In the genomic region with DNA sequence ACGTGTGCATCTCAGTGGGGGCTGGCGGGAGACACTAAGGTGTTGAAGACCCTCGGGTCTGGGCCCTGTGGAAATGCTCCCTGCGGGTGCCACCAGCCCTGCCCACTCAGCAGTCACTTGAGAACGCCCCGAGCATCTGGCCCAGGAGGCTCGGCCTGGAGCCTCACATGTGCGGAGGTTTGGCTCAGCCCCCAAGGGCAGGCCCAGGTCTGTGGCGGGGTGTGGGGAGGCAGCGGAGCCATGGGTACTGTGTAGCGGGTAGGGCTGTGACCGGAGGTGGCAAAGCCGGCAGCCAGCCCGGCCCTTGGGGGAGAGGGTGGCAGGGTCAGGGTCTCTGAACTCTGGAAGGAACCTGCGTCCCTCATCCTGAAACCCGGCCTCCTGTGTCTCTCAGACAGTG, we compare ENCODE assay signal across 26 cellular contexts. TPM values are rescaled to one million over a fixed set of nuclear protein-coding genes. Genes with fewer than 3 reads are reported as not detected.
A peak's percentile ranks its signal among the peaks of the same experiment; 100 is the strongest.
DNase-seq lines count a peak whose midpoint lies in the region; ATAC-seq, FAIRE-seq and TF ChIP-seq lines count a peak whose summit lies in the region.
"Had no signal": no experiment of that assay in that cellular context is flagged by ENCODE, and none has a peak within 500 bp of the region (broad histone marks: within the 10 kb centered on the region; RNA-seq: fewer than 3 reads in every experiment).

No MANE protein-coding gene starts in this region.

- H2BK20ac ChIP-seq in H1 (ENCODE audit: low read length): no peak overlapping the region

- H3K9me3 ChIP-seq in HepG2 (ENCODE audit: low read length) (no peaks in the 10 kb centered on the region), right lobe of liver (no peaks in the 10 kb centered on the region), H1 (ENCODE audit: insufficient read depth in 2 of 2, low read depth in 1 of 2, low read length in 1 of 2) (no peaks in the 10 kb centered on the region)
- H3K9me3 ChIP-seq in CD8-positive, alpha-beta T cell (ENCODE audit: low read length): no peaks in the 10 kb centered on the region
- H3K9me3 ChIP-seq: A549, BE2C, HAP-1 had no signal

- no peak overlapping the region for H3K4ac ChIP-seq in H1 (replicated peaks; ENCODE audit: insufficient read length, low read depth, low read length)

- H3K79me1 ChIP-seq in H1 (ENCODE audit: low read depth, low read length): peaks cover 6% of the 10 kb centered on the region

- H3K4me1 ChIP-seq in HepG2 (ENCODE audit: insufficient read depth, low read length) (peaks cover 67% of the 10 kb centered on the region), right lobe of liver (peaks cover 0 to 11% (median 2%) of the 10 kb centered on the region in 4 donors), H1 (replicated peaks in 1 of 4; ENCODE audit: control insufficient read depth in 3 of 4, insufficient read depth in 4 of 4, low read length in 3 of 4) (peaks cover 0 to 3% (median 0%) of the 10 kb centered on the region in 4 experiments; a peak in 1 of 7 replicates)
- H3K4me1 ChIP-seq in CD8-positive, alpha-beta T cell (ENCODE audit: insufficient read depth, low read length): peaks cover 13% of the 10 kb centered on the region
- H3K4me1 ChIP-seq: A549, HAP-1 had no signal

- POLR2A ChIA-PET in HepG2 (lab: Yijun Ruan, JAX): no interaction called here
- POLR2A ChIA-PET in H1 (lab: Charles Lee; ENCODE audit: partially characterized antibody): no interaction called here
- POLR2A ChIA-PET in MCF 10A (lab: Yijun Ruan, JAX): no interaction called here
- POLR2A ChIA-PET in CD8-positive, alpha-beta T cell (lab: Charles Lee): no interaction called here

- FAIRE-seq in HepG2 (lab: Jason Lieb, UNC) (no peak), H1 (lab: Jason Lieb, UNC) (no peak)
- FAIRE-seq: A549, D721Med, GM12878, GM19239, H54 had no signal

- CTCF ChIA-PET in HepG2 (lab: Yijun Ruan, JAX; ENCODE audit: low intra/inter-chr PET ratio, low total read pairs) (no interaction called here), H1 (lab: Charles Lee; ENCODE audit: partially characterized antibody) (interaction anchor here (0.8 to 3.7 kb wide), 7 partner anchors 12 to 64 kb away, joined by 3 to 13 read pairs (median 5); partner anchors contain the start of gene MCF2L), MCF 10A (lab: Yijun Ruan, JAX) (no interaction called here)
- CTCF ChIA-PET in CD8-positive, alpha-beta T cell (lab: Charles Lee): no interaction called here

- TF ChIP-seq POLR2A in HepG2 (IDR thresholded peaks at IDR 0.05; ENCODE audit: insufficient read depth in 1 of 2, low read depth in 2 of 2, low read length in 2 of 2) (no peak), right lobe of liver (IDR thresholded peaks at IDR 0.05) (no peak), H1 (IDR thresholded peaks at IDR 0.05; ENCODE audit: control extremely low read depth in 1 of 2, low read depth in 2 of 2, low read length in 2 of 2) (no peak)

- H2AK5ac ChIP-seq in H1 (ENCODE audit: low read depth, low read length): no peak overlapping the region

- BruUV-seq in HepG2 (replicated peaks; lab: Mats Ljungman, UMichigan) (no TSS peak), MCF 10A (replicated peaks; lab: Mats Ljungman, UMichigan) (no TSS peak)

- no peak overlapping the region for H4K5ac ChIP-seq in H1 (ENCODE audit: insufficient read length, low read depth, low read length)

- no peaks in the 10 kb centered on the region for H3K23me2 ChIP-seq in H1 (ENCODE audit: low read depth, low read length)

- H3K4me1 Mint-ChIP-seq in neural crest cell: peaks cover 35% of the 10 kb centered on the region
- H3K4me1 Mint-ChIP-seq in MCF 10A (ENCODE audit: insufficient read depth, unreplicated experiment): no peaks in the 10 kb centered on the region
- peaks cover 18% of the 10 kb centered on the region for H3K4me1 Mint-ChIP-seq in CD8-positive, alpha-beta T cell (ENCODE audit: low read depth)

- peak overlapping the region; percentile 39 for H4K8ac ChIP-seq in H1 (ENCODE audit: extremely low read depth, insufficient read depth, low read length)

- no peak for ATAC-seq in HepG2
- no peak for ATAC-seq in right lobe of liver
- ATAC-seq in CD8-positive, alpha-beta T cell: no peak
- ATAC-seq: A549, GM12878, GM23338 had no signal

- H2BK120ac ChIP-seq in H1 (replicated peaks; ENCODE audit: low read depth, low read length): no peak overlapping the region

- H3K23ac ChIP-seq in H1 (ENCODE audit: insufficient read length): no peak overlapping the region

- H3K27ac Mint-ChIP-seq in neural crest cell (ENCODE audit: unreplicated experiment): peak overlapping the region; percentile 62
- H3K27ac Mint-ChIP-seq in MCF 10A (ENCODE audit: low read depth, unreplicated experiment): no peak overlapping the region
- H3K27ac Mint-ChIP-seq in CD8-positive, alpha-beta T cell: no peak overlapping the region
- H3K27ac Mint-ChIP-seq: HFFc6 had no signal

- DNase-seq in HepG2 (ENCODE audit: low spot score) (no peak), right lobe of liver (no peak), H1 (ENCODE audit: low read depth in 1 of 2, low spot score in 2 of 2) (no peak), neural crest cell (ENCODE audit: low read depth, low spot score) (no peak), cerebellum (ENCODE audit: low spot score) (no peak), MCF 10A (ENCODE audit: unreplicated experiment) (no peak)
- DNase-seq in CD8-positive, alpha-beta T cell: no peak
- DNase-seq: 8988T; ACHN; AML-193; BE2C; CD4-positive, CD25-positive, alpha-beta regulatory T cell; CD8-positive, alpha-beta memory T cell; DMS 273 treated with DMSO at 0.1 percent for 48 hours; DMS79; EL; GDM1; HFFc6 had no signal

- no peaks in the 10 kb centered on the region for H3K27me3 ChIP-seq in HepG2 (ENCODE audit: control insufficient read depth in 1 of 2, insufficient read depth in 2 of 2, low read length in 2 of 2)
- no peaks in the 10 kb centered on the region for H3K27me3 ChIP-seq in right lobe of liver
- no peaks in the 10 kb centered on the region for H3K27me3 ChIP-seq in H1 (replicated peaks in 1 of 4; ENCODE audit: control insufficient read depth in 3 of 4, extremely low read depth in 1 of 4, insufficient read depth in 3 of 4, low read length in 3 of 4)
- no peaks in the 10 kb centered on the region for H3K27me3 ChIP-seq in CD8-positive, alpha-beta T cell (ENCODE audit: insufficient read depth, low read length)
- H3K27me3 ChIP-seq: BE2C had no signal

- H3K9ac ChIP-seq in HepG2 (ENCODE audit: insufficient read depth, low read depth, low read length): no peak overlapping the region
- H3K9ac ChIP-seq in H1 (replicated peaks in 1 of 4; ENCODE audit: extremely low read depth in 1 of 4, low read depth in 3 of 4, low read length in 3 of 4): no peak overlapping the region

- in situ Hi-C loops in HepG2 (cut with HindIII; ENCODE audit: extremely low pct_ligation_motif_present, low pct_unique_long_range_greater_than_20kb): no loop called here

- peaks cover 27% of the 10 kb centered on the region for H3K36me3 Mint-ChIP-seq in neural crest cell (ENCODE audit: low read depth)
- H3K36me3 Mint-ChIP-seq in MCF 10A (ENCODE audit: insufficient read depth, unreplicated experiment): no peaks in the 10 kb centered on the region
- peaks cover 1% of the 10 kb centered on the region for H3K36me3 Mint-ChIP-seq in CD8-positive, alpha-beta T cell
- H3K36me3 Mint-ChIP-seq: CD4-positive, CD25-positive, alpha-beta regulatory T cell had no signal

- TF ChIP-seq RAD21 in HepG2 (CRISPR knock-in tag; IDR thresholded peaks at IDR 0.05) (no peak), H1 (IDR thresholded peaks at IDR 0.05 in 1 of 2, conservative IDR thresholded peaks at IDR 0.05 in 1 of 2; ENCODE audit: low read depth in 2 of 2, low read length in 2 of 2) (no peak)

- H2AFZ ChIP-seq in HepG2 (ENCODE audit: low read length) (no peak overlapping the region), H1 (ENCODE audit: low read length) (no peak overlapping the region)
- H2AFZ ChIP-seq: GM23338 had no signal

- TF ChIP-seq EP300 in HepG2 (IDR thresholded peaks at IDR 0.05; ENCODE audit: low read depth in 2 of 2, low read length in 2 of 2) (no peak), HepG2 (CRISPR knock-in tag; IDR thresholded peaks at IDR 0.05; ENCODE audit: borderline replicate concordance) (no peak), H1 (IDR thresholded peaks at IDR 0.05; ENCODE audit: borderline replicate concordance in 1 of 2, low read depth in 2 of 2, low read length in 2 of 2) (no peak)

- no peak overlapping the region for H3K14ac ChIP-seq in H1 (ENCODE audit: insufficient read length)

- H3K4me2 ChIP-seq in HepG2 (ENCODE audit: low read depth, low read length) (no peak overlapping the region), H1 (ENCODE audit: insufficient read depth in 1 of 2, low read depth in 2 of 2, low read length in 2 of 2) (no peak overlapping the region)
- H3K4me2 ChIP-seq: A549, GM23338 had no signal

- H3K4me3 Mint-ChIP-seq in neural crest cell (no peak overlapping the region), MCF 10A (ENCODE audit: unreplicated experiment) (no peak overlapping the region)
- no peak overlapping the region for H3K4me3 Mint-ChIP-seq in CD8-positive, alpha-beta T cell
- H3K4me3 Mint-ChIP-seq: CD4-positive, CD25-positive, alpha-beta regulatory T cell; CD8-positive, alpha-beta memory T cell; GM23338; HFFc6 had no signal

- TF ChIP-seq CTCF in HepG2 (CRISPR knock-in tag; IDR thresholded peaks at IDR 0.05) (no peak), right lobe of liver (IDR thresholded peaks at IDR 0.05) (no peak), H1 (IDR thresholded peaks at IDR 0.05; ENCODE audit: control extremely low read depth in 1 of 3, insufficient read depth in 1 of 3, low read depth in 1 of 3, low read length in 3 of 3) (no peak), neural crest cell (conservative IDR thresholded peaks at IDR 0.05) (no peak), MCF 10A (IDR thresholded peaks at IDR 0.05; ENCODE audit: unreplicated experiment) (no peak)
- no peak for TF ChIP-seq CTCF in CD8-positive, alpha-beta T cell (IDR thresholded peaks at IDR 0.05)

- peaks cover 15% of the 10 kb centered on the region for H3K79me2 ChIP-seq in HepG2 (ENCODE audit: insufficient read depth, low read length)
- H3K79me2 ChIP-seq in H1 (ENCODE audit: control insufficient read depth in 1 of 2, insufficient read depth in 2 of 2, low read length in 2 of 2): no peaks in the 10 kb centered on the region

- H3K27me3 Mint-ChIP-seq in neural crest cell (ENCODE audit: low read depth): no peaks in the 10 kb centered on the region
- no peaks in the 10 kb centered on the region for H3K27me3 Mint-ChIP-seq in MCF 10A (ENCODE audit: insufficient read depth, unreplicated experiment)
- peaks cover 2% of the 10 kb centered on the region for H3K27me3 Mint-ChIP-seq in CD8-positive, alpha-beta T cell (ENCODE audit: low read depth)
- H3K27me3 Mint-ChIP-seq: CD4-positive, CD25-positive, alpha-beta regulatory T cell had no signal

- 91% methylated on average over 5 of the region's 16 CpGs for WGBS in HepG2 (ENCODE audit: low lambda C conversion rate)
- WGBS in right lobe of liver (ENCODE audit: insufficient coverage, low coverage, low lambda C conversion rate, missing lambda C conversion rate): no CpG with 5 or more reads among the region's 16 CpGs
- whole genome bisulfite sequencing in H1 (ENCODE audit: extremely low coverage in 1 of 2, insufficient coverage in 1 of 2, insufficient read length in 1 of 2, insufficient replicate concordance in 2 of 2, low coverage in 1 of 2, low lambda C conversion rate in 2 of 2, missing lambda C conversion rate in 1 of 2), 2 experiments: 91% methylated on average over 16 of the region's 16 CpGs; no CpG with 5 or more reads in 1 of the 2 experiments

- no peak overlapping the region for H4K91ac ChIP-seq in H1 (replicated peaks; ENCODE audit: insufficient read length, low read length)

- H3K36me3 ChIP-seq in HepG2 (replicated peaks in 1 of 2; ENCODE audit: control insufficient read depth in 1 of 2, insufficient read depth in 2 of 2, low read length in 2 of 2): peaks cover 0 to 6% of the 10 kb centered on the region in 2 experiments; a peak in 2 of 5 replicates
- no peaks in the 10 kb centered on the region for H3K36me3 ChIP-seq in right lobe of liver
- H3K36me3 ChIP-seq in H1 (ENCODE audit: control insufficient read depth in 2 of 4, insufficient read depth in 4 of 4, low read length in 3 of 4): no peaks in the 10 kb centered on the region
- H3K36me3 ChIP-seq in CD8-positive, alpha-beta T cell (ENCODE audit: insufficient read depth, low read length): no peaks in the 10 kb centered on the region
- H3K36me3 ChIP-seq: BE2C, HAP-1 had no signal

- intact Hi-C loops in HepG2 (cut with micrococcal nuclease; ENCODE audit: unreplicated experiment): no loop called here
- intact Hi-C loops in right lobe of liver (cut with DNase I): no loop called here
- intact Hi-C loops in MCF 10A (cut with micrococcal nuclease): no loop called here
- intact Hi-C loops in CD8-positive, alpha-beta T cell (cut with DNase I, micrococcal nuclease): no loop called here

- H2BK12ac ChIP-seq in H1 (ENCODE audit: low read depth, low read length): no peak overlapping the region

- H3K56ac ChIP-seq in H1 (replicated peaks; ENCODE audit: insufficient read length, low read depth, low read length): no peak overlapping the region

- H2BK15ac ChIP-seq in H1 (ENCODE audit: low read length): no peak overlapping the region

- H2BK5ac ChIP-seq in H1 (ENCODE audit: low read depth, low read length): no peak overlapping the region; the same call in 1 of the 2 replicates

- H3K27ac ChIP-seq in HepG2 (ENCODE audit: extremely low read length, insufficient read depth, low read length): peak overlapping the region; percentile 44
- H3K27ac ChIP-seq in right lobe of liver: no peak overlapping the region
- H3K27ac ChIP-seq in H1 (ENCODE audit: low read depth, low read length): no peak overlapping the region
- H3K27ac ChIP-seq in CD8-positive, alpha-beta T cell (ENCODE audit: low read depth, low read length): no peak overlapping the region
- H3K27ac ChIP-seq: A549, C4-2B had no signal

- no peaks in the 10 kb centered on the region for H4K20me1 ChIP-seq in HepG2 (ENCODE audit: insufficient read depth, low read length)
- H4K20me1 ChIP-seq in H1 (replicated peaks in 1 of 2; ENCODE audit: control insufficient read depth in 1 of 2, insufficient read depth in 2 of 2, low read length in 2 of 2): peaks cover 2% of the 10 kb centered on the region in 2 experiments

- H3K9me3 Mint-ChIP-seq in neural crest cell (peaks cover 6% of the 10 kb centered on the region), MCF 10A (ENCODE audit: unreplicated experiment) (peaks cover 8% of the 10 kb centered on the region)
- no peaks in the 10 kb centered on the region for H3K9me3 Mint-ChIP-seq in CD8-positive, alpha-beta T cell

- H3K18ac ChIP-seq in H1 (ENCODE audit: extremely low read depth, low read length): no peak overlapping the region

- H3K4me3 ChIP-seq in HepG2 (replicated peaks in 1 of 3; ENCODE audit: insufficient read depth in 1 of 3, low read depth in 2 of 3, low read length in 3 of 3) (no peak overlapping the region), right lobe of liver (no peak overlapping the region), H1 (ENCODE audit: extremely low read depth in 1 of 4, insufficient read depth in 2 of 4, low read depth in 3 of 4, low read length in 4 of 4) (no peak overlapping the region)
- H3K4me3 ChIP-seq in CD8-positive, alpha-beta T cell (ENCODE audit: low read depth, low read length): no peak overlapping the region
- H3K4me3 ChIP-seq: A549, GM12878, GM23338, HAP-1 had no signal

RNA-seq across cellular contexts. Expression of gene MCF2L, which starts 37.6 kb away (rescaled TPM):
- total RNA-seq in HepG2 (2016; rRNA removed; fragmentation: Illumina TruSeq; extraction: Trizol) (13.7 and 19.4 TPM in 2 replicates), right lobe of liver (10 to 100 TPM in 5 of 6 experiments, 1 to 10 TPM in 1; 9.6 to 18.4 (median 11.7) TPM), neural crest cell (59.9 and 62.5 TPM in 2 replicates), cerebellum (109 TPM), MCF 10A (2022) (not detected in 2 replicates)
- 2.3 and 3.4 TPM in 2 replicates for total RNA-seq in HepG2 (2016; cell fraction: cytosol; rRNA removed; fragmentation: Illumina TruSeq; extraction: Trizol; ENCODE audit: low read depth)
- 10.9 and 20.3 TPM in 2 replicates for total RNA-seq in HepG2 (2016; cell fraction: insoluble cytoplasmic fraction; rRNA removed; fragmentation: Illumina TruSeq; extraction: Trizol)
- total RNA-seq in HepG2 (2016; cell fraction: membrane; rRNA removed; fragmentation: Illumina TruSeq; extraction: Trizol): 5.5 and 5.6 TPM in 2 replicates
- 24.6 and 25.3 TPM in 2 replicates for total RNA-seq in HepG2 (2016; cell fraction: nucleus; rRNA removed; fragmentation: Illumina TruSeq; extraction: Trizol)
- polyA plus RNA-seq in HepG2 (2011; rRNA removed) (28.4 and 33.6 TPM in 2 replicates), H1 (2011; rRNA removed) (10.1 and 15.9 TPM in 2 replicates)
- 13.6 and 15.2 TPM in 2 replicates for polyA plus RNA-seq in HepG2 (2011; cell fraction: cytosol; rRNA removed)
- polyA plus RNA-seq in HepG2 (2011; cell fraction: nucleus; rRNA removed): 196 and 262 TPM in 2 replicates
- polyA plus RNA-seq in HepG2 (2012): 26.3 and 28.9 TPM in 2 replicates
- 1.1 and 1.3 TPM in 2 replicates for polyA plus RNA-seq in HepG2 (2016; cell fraction: cytosol; fragmentation: Illumina TruSeq; extraction: Trizol; ENCODE audit: low read depth)
- polyA plus RNA-seq in HepG2 (2016; cell fraction: insoluble cytoplasmic fraction; fragmentation: Illumina TruSeq; extraction: Trizol; ENCODE audit: low read depth): 10.3 and 10.5 TPM in 2 replicates
- polyA plus RNA-seq in HepG2 (2016; cell fraction: membrane; fragmentation: Illumina TruSeq; extraction: Trizol; ENCODE audit: low read depth): 1.6 and 2.4 TPM in 2 replicates
- polyA plus RNA-seq in HepG2 (2016; cell fraction: nucleus; fragmentation: Illumina TruSeq; extraction: Trizol; ENCODE audit: insufficient read depth, low read depth): 57.7 and 66.1 TPM in 2 replicates
- polyA minus RNA-seq in HepG2 (2011; rRNA and poly(A)+ RNA removed; ENCODE audit: low replicate concordance): 39.0 and 75.0 TPM in 2 replicates
- 16.7 and 21.1 TPM in 2 replicates for polyA minus RNA-seq in HepG2 (2011; cell fraction: cytosol; rRNA and poly(A)+ RNA removed)
- 89.5 and 90.6 TPM in 2 replicates for polyA minus RNA-seq in HepG2 (2011; cell fraction: nucleus; rRNA and poly(A)+ RNA removed)
- total RNA-seq in H1 (2021; fragmentation: NEBNext Ultra II Directional; extraction: Animal tissue kit (Norgen Biotek cat#: 25700)): 22.9 and 24.4 TPM in 2 replicates
- 13.8 TPM for polyA plus RNA-seq in H1 (2011; cell fraction: cytosol; rRNA removed)
- polyA plus RNA-seq in H1 (2011; cell fraction: nucleus; rRNA removed): 82.6 TPM
- 16.2 to 22.1 TPM (median 19.9 TPM) in 4 replicates for polyA plus RNA-seq in H1 (2012, experiment 1 of 2)
- polyA plus RNA-seq in H1 (2012, experiment 2 of 2): 10.5 TPM
- polyA plus RNA-seq in H1 (2013, experiment 1 of 2): 10.9 TPM
- 11.8 TPM for polyA plus RNA-seq in H1 (2013, experiment 2 of 2)
- polyA minus RNA-seq in H1 (2011; rRNA and poly(A)+ RNA removed): 16.6 and 19.1 TPM in 2 replicates
- 18.4 TPM for polyA minus RNA-seq in H1 (2011; cell fraction: cytosol; rRNA and poly(A)+ RNA removed)
- polyA minus RNA-seq in H1 (2011; cell fraction: nucleus; rRNA and poly(A)+ RNA removed): 40.8 TPM
- 10 to 100 TPM; 13.7 to 15.0 TPM for total RNA-seq in CD8-positive, alpha-beta T cell
- total RNA-seq: HFFc6 had no signal
